ENCODE assay signal across 29 cellular contexts in genomic region chr6:38625191-38625590, GRCh38.
"Had no signal": no experiment of that assay in that cellular context is flagged by ENCODE, and none has a peak within 500 bp of the region (broad histone marks: within the 10 kb centered on the region; RNA-seq: fewer than 3 reads in every experiment).

No MANE protein-coding gene starts in this region.

- H3K36me3 ChIP-seq: adrenal gland, esophagus squamous epithelium, gastroesophageal sphincter, heart right ventricle had no signal

- H3K9me3 ChIP-seq: adrenal gland, body of pancreas, esophagus squamous epithelium, gastroesophageal sphincter had no signal

- H3K27me3 ChIP-seq: adrenal gland, body of pancreas, esophagus squamous epithelium, gastroesophageal sphincter, heart right ventricle had no signal

- DNase-seq: activated CD4-positive, alpha-beta memory T cell treated with anti-CD3 and anti-CD28 coated beads for 36 hours; activated CD4-positive, alpha-beta T cell treated with anti-CD3 and anti-CD28 coated beads for 36 hours; activated CD4-positive, alpha-beta T cell treated with anti-CD3 and anti-CD28 coated beads, Interleukin-2, amount 10 ng/mL, durations not matched to agents 24 days and 14 days; activated CD4-positive, CD25-positive, alpha-beta regulatory T cell; activated CD4-positive, CD25-positive, alpha-beta regulatory T cell treated with anti-CD3 and anti-CD28 coated beads, Interleukin-2, amount 50 U/mL, for 72 hours; activated CD8-positive, alpha-beta memory T cell treated with anti-CD3 and anti-CD28 coated beads, Interleukin-2, amount 10 ng/mL, durations not matched to agents 7 days and 5 days; activated CD8-positive, alpha-beta memory T cell treated with anti-CD3 and anti-CD28 coated beads, Interleukin-2, amount 50 U/mL, for 4 hours; activated CD8-positive, alpha-beta T cell treated with anti-CD3 and anti-CD28 coated beads, Interleukin-2, amount 10 ng/mL, durations not matched to agents 7 days and 5 days; activated effector memory CD4-positive, alpha-beta T cell treated with anti-CD3 and anti-CD28 coated beads, Interleukin-2, amount 50 U/mL, for 16 hours; activated naive CD4-positive, alpha-beta T cell treated with anti-CD3 and anti-CD28 coated beads for 36 hours; activated naive CD8-positive, alpha-beta T cell treated with anti-CD3 and anti-CD28 coated beads for 36 hours; activated naive CD8-positive, alpha-beta T cell treated with anti-CD3 and anti-CD28 coated beads, Interleukin-2, amount 50 U/mL, for 24 hours; activated T-cell treated with anti-CD3 and anti-CD28 coated beads, Interleukin-2, amount 50 U/mL, for 1 hour; activated T-cell treated with anti-CD3 and anti-CD28 coated beads, Interleukin-2, amount 50 U/mL, for 48 hours; adrenal gland; amygdala; aorta; body of pancreas; caudate nucleus; cortex of kidney; dermis blood vessel endothelial cell; effector CD4-positive, alpha-beta T cell; effector memory CD8-positive, alpha-beta T cell; esophagus squamous epithelium; foreskin melanocyte; heart right ventricle; T-helper 2 cell had no signal

- H3K27ac ChIP-seq: adrenal gland, body of pancreas, epithelial cell of prostate, esophagus squamous epithelium, gastroesophageal sphincter, heart right ventricle had no signal

- H3K4me3 ChIP-seq: adrenal gland, body of pancreas, esophagus squamous epithelium, gastroesophageal sphincter, heart right ventricle had no signal

- H3K4me1 ChIP-seq: adrenal gland, body of pancreas, esophagus squamous epithelium, gastroesophageal sphincter had no signal
